8 cellular contexts compared by ENCODE assay signal in the genomic region with DNA sequence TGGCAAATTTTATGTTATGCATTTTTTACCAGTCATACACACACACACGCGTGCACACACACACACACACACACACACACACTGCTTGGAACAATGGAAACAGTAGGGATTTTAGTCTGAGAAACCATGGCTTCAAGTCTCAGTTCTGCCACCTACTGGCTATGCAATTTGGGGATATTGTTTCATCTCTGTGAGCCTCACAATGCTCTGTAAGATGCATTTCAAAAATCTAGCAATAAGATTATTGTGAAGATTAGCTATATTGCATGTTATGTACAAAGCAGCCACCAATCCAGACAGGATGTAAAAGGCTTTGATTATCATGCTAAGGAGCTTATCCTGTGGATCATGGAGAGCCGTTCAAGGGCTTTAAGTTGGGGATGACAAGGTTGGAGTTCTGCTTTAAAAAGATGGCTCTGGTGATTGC.
DNase-seq lines count a peak whose midpoint lies in the region; ATAC-seq and TF ChIP-seq lines count a peak whose summit lies in the region.

No MANE protein-coding gene starts in this region.

- peaks cover 27% of the 10 kb centered on the region for H3K27me3 Mint-ChIP-seq in T-helper 2 cell treated with Interferon-gamma antibody and Interleukin-4, amounts not matched to agents 5 μg/mL and 100 μg/mL, for 36 hours (ENCODE audit: low read depth)

- no peaks in the 10 kb centered on the region for H3K36me3 ChIP-seq in WERI-Rb-1

- H3K9me3 Mint-ChIP-seq in T-helper 2 cell treated with Interferon-gamma antibody and Interleukin-4, amounts not matched to agents 5 μg/mL and 100 μg/mL, for 36 hours = no peaks in the 10 kb centered on the region

- TF ChIP-seq CTCF in GM10248 (IDR thresholded peaks at IDR 0.05; ENCODE audit: control extremely low read depth, extremely low read depth, low read depth, missing control alignments) = peak; percentile 60
- peak; percentile 74 for TF ChIP-seq CTCF in WERI-Rb-1 (IDR thresholded peaks at IDR 0.05; ENCODE audit: low read depth, low read length)

- in situ Hi-C loops in ACHN (cut with HindIII; ENCODE audit: low pct_ligation_motif_present, low pct_unique_long_range_greater_than_20kb, low sequenced_read_pairs) = no loop called here

- no peak overlapping the region for H3K4me3 Mint-ChIP-seq in T-helper 2 cell treated with Interferon-gamma antibody and Interleukin-4, amounts not matched to agents 5 μg/mL and 100 μg/mL, for 36 hours

- CTCF ChIA-PET in GM10248 (lab: Yijun Ruan, JAX) = interaction anchor here (0.6 to 1.7 kb wide), 9 partner anchors 8 to 417 kb away, joined by 3 to 5 read pairs (median 4); no protein-coding TSS in a partner anchor

- H3K9me3 ChIP-seq in WERI-Rb-1 (ENCODE audit: severe bottlenecking) = no peaks in the 10 kb centered on the region

- peak; percentile 49 for DNase-seq in ACHN
- peak; percentile 37 for DNase-seq in GM10248 (ENCODE audit: extremely low spot score)
- peak; percentile 71 for DNase-seq in NCI-H1694 treated with DMSO at 0.1 percent for 48 hours (lab: John Stamatoyannopoulos, UW)
- peak; percentile 76 for DNase-seq in WERI-Rb-1
- peak; percentile 36 for DNase-seq in iPS-NIHi7 (ENCODE audit: extremely low spot score)
- no peak for DNase-seq in T-helper 2 cell treated with Interferon-gamma antibody and Interleukin-4, amounts not matched to agents 5 μg/mL and 100 μg/mL, for 36 hours (ENCODE audit: low spot score)
- DNase-seq in cortex of kidney (lab: John Stamatoyannopoulos, UW) = no peak

- no peak overlapping the region for H3K27ac ChIP-seq in WERI-Rb-1

- peaks cover 1% of the 10 kb centered on the region for H3K4me1 Mint-ChIP-seq in T-helper 2 cell treated with Interferon-gamma antibody and Interleukin-4, amounts not matched to agents 5 μg/mL and 100 μg/mL, for 36 hours (ENCODE audit: low read depth)

- H3K36me3 Mint-ChIP-seq in T-helper 2 cell treated with Interferon-gamma antibody and Interleukin-4, amounts not matched to agents 5 μg/mL and 100 μg/mL, for 36 hours (ENCODE audit: low read depth) = no peaks in the 10 kb centered on the region

- no peaks in the 10 kb centered on the region for H3K27me3 ChIP-seq in WERI-Rb-1 (ENCODE audit: insufficient read depth, low read depth, severe bottlenecking)

- ATAC-seq in HG03565 (IDR thresholded peaks at IDR 0.05; ENCODE audit: unreplicated experiment) = no peak

- no peak overlapping the region for H3K27ac Mint-ChIP-seq in T-helper 2 cell treated with Interferon-gamma antibody and Interleukin-4, amounts not matched to agents 5 μg/mL and 100 μg/mL, for 36 hours

- POLR2A ChIA-PET in GM10248 (lab: Yijun Ruan, JAX) = no interaction called here

- H3K4me3 ChIP-seq in WERI-Rb-1 (ENCODE audit: low read depth, low read length) = no peak overlapping the region

Comparison
In these comparisons a context has a peak if more than half of its experiments do, and no peak if none do; other contexts are left out.
1. DNase-seq: peak in ACHN (single experiment), GM10248 (single experiment), NCI-H1694 treated with DMSO at 0.1 percent for 48 hours (single experiment), WERI-Rb-1 (single experiment) and iPS-NIHi7 (single experiment); none in T-helper 2 cell treated with Interferon-gamma antibody and Interleukin-4, amounts not matched to agents 5 μg/mL and 100 μg/mL, for 36 hours (single experiment) and cortex of kidney (single experiment).